Comparison of ENCODE assay signal across 18 cellular contexts in the genomic region with DNA sequence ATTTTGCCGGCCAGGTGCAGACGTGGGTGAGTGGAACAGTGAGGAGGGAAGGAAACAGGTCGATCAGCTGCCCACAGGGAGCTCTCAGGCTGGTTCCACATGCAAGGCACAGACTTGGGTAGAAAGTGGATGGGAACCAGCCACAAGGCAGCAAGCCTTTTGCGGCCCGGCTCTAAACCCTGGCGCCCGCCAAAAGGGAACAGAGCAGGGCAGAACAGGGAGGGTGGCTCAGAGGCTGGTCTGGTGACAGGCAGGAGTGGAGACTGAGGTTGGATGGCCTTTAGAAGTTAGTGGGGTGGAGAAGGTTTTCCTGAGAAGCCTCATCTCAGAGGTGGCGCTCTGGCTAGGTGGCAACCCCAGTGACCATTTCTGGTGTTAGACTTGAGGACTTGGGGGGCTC. TPM values are rescaled to one million over a fixed set of nuclear protein-coding genes. Genes with fewer than 3 reads are reported as not detected.
DNase-seq lines count a peak whose midpoint lies in the region; ATAC-seq, FAIRE-seq and TF ChIP-seq lines count a peak whose summit lies in the region.
"Had no signal": no experiment of that assay in that cellular context is flagged by ENCODE, and none has a peak within 500 bp of the region (broad histone marks: within the 10 kb centered on the region; RNA-seq: fewer than 3 reads in every experiment).

No MANE protein-coding gene starts in this region.

- WGBS in HepG2 (ENCODE audit: low lambda C conversion rate) = 98% methylated on average over 8 of the region's 8 CpGs
- WGBS in right lobe of liver (ENCODE audit: insufficient coverage, low coverage, low lambda C conversion rate, missing lambda C conversion rate) = 92% methylated on average over 7 of the region's 8 CpGs

- DNase-seq in HepG2 (ENCODE audit: low spot score) (no peak), right lobe of liver (no peak), upper lobe of right lung (no peak), activated gamma-delta T cell treated with Interleukin-2 at 50 U/mL for 16 hours (no peak), NCI-H1092 (lab: John Stamatoyannopoulos, UW) (no peak)
- DNase-seq: endodermal cell, heart left ventricle, NCI-H1436, NCI-H2171 treated with DMSO at 0.1 percent for 48 hours, NCI-H748 treated with DMSO at 0.1 percent for 48 hours had no signal

- H3K79me2 ChIP-seq in HepG2 (ENCODE audit: insufficient read depth, low read length) = peaks cover 16% of the 10 kb centered on the region

- H3K4me3 Mint-ChIP-seq in activated T-helper 17 cell treated with anti-CD3 and anti-CD28 coated beads, Interleukin-2, amount 50 U/mL, for 72 hours = peak overlapping the region; percentile 80
- H3K4me3 Mint-ChIP-seq: endodermal cell, memory B cell, neural crest cell had no signal

- no peak overlapping the region for H3K9ac ChIP-seq in HepG2 (ENCODE audit: insufficient read depth, low read depth, low read length)
- peak overlapping the region in 1 of 2 donors; percentile 73 for H3K9ac ChIP-seq in mucosa of rectum (ENCODE audit: low read depth in 1 of 2, low read length in 2 of 2)

- no peak for FAIRE-seq in HepG2 (lab: Jason Lieb, UNC)
- FAIRE-seq: islet of Langerhans, RCC 7860 had no signal

- no peak for TF ChIP-seq EP300 in HepG2 (IDR thresholded peaks at IDR 0.05; ENCODE audit: low read depth in 2 of 2, low read length in 2 of 2)
- TF ChIP-seq EP300 in HepG2 (CRISPR knock-in tag; IDR thresholded peaks at IDR 0.05; ENCODE audit: borderline replicate concordance) = no peak

- no peak overlapping the region for H3K4me2 ChIP-seq in HepG2 (ENCODE audit: low read depth, low read length)

- CTCF ChIA-PET in HepG2 (lab: Yijun Ruan, JAX; ENCODE audit: low intra/inter-chr PET ratio, low total read pairs) = no interaction called here

- H3K27ac ChIP-seq in HepG2 (ENCODE audit: extremely low read length, insufficient read depth, low read length) = no peak overlapping the region
- H3K27ac ChIP-seq in right lobe of liver = no peak overlapping the region
- H3K27ac ChIP-seq in mucosa of rectum (ENCODE audit: low read depth in 2 of 2, low read length in 2 of 2) = peak overlapping the region; percentile 83 to 86
- peak overlapping the region; percentile 51 for H3K27ac ChIP-seq in upper lobe of right lung
- H3K27ac ChIP-seq: ascending aorta had no signal

- BruUV-seq in HepG2 (replicated peaks; lab: Mats Ljungman, UMichigan) = no TSS peak

- H3K9me3 Mint-ChIP-seq in activated T-helper 17 cell treated with anti-CD3 and anti-CD28 coated beads, Interleukin-2, amount 50 U/mL, for 72 hours = no peaks in the 10 kb centered on the region
- H3K9me3 Mint-ChIP-seq: endodermal cell, memory B cell, neural crest cell had no signal

- TF ChIP-seq POLR2A in HepG2 (IDR thresholded peaks at IDR 0.05; ENCODE audit: insufficient read depth in 1 of 2, low read depth in 2 of 2, low read length in 2 of 2) (no peak), right lobe of liver (IDR thresholded peaks at IDR 0.05) (no peak)

- TF ChIP-seq CTCF in HepG2 (CRISPR knock-in tag; IDR thresholded peaks at IDR 0.05) (no peak), right lobe of liver (IDR thresholded peaks at IDR 0.05) (no peak), upper lobe of right lung (IDR thresholded peaks at IDR 0.05) (no peak)

- no peak overlapping the region for H3K4me3 ChIP-seq in HepG2 (replicated peaks in 1 of 3; ENCODE audit: insufficient read depth in 1 of 3, low read depth in 2 of 3, low read length in 3 of 3)
- no peak overlapping the region for H3K4me3 ChIP-seq in right lobe of liver
- H3K4me3 ChIP-seq in mucosa of rectum (ENCODE audit: low read length in 2 of 2) = no peak overlapping the region
- H3K4me3 ChIP-seq in upper lobe of right lung = no peak overlapping the region
- H3K4me3 ChIP-seq: ascending aorta, heart left ventricle had no signal

- H2AFZ ChIP-seq in HepG2 (ENCODE audit: low read length) = no peak overlapping the region

- H3K9me3 ChIP-seq in HepG2 (ENCODE audit: low read length) = no peaks in the 10 kb centered on the region
- H3K9me3 ChIP-seq in right lobe of liver = no peaks in the 10 kb centered on the region
- no peaks in the 10 kb centered on the region for H3K9me3 ChIP-seq in mucosa of rectum (ENCODE audit: control insufficient read depth in 2 of 2, low read length in 2 of 2)
- no peaks in the 10 kb centered on the region for H3K9me3 ChIP-seq in upper lobe of right lung
- H3K9me3 ChIP-seq: ascending aorta, heart left ventricle had no signal

- TF ChIP-seq RAD21 in HepG2 (CRISPR knock-in tag; IDR thresholded peaks at IDR 0.05) = no peak

- ATAC-seq in HepG2 (no peak), right lobe of liver (no peak), upper lobe of right lung (no peak), HG02981 (IDR thresholded peaks at IDR 0.05; ENCODE audit: unreplicated experiment) (no peak)
- ATAC-seq in activated T-helper 17 cell treated with anti-CD3 and anti-CD28 coated beads, Interleukin-2, amount 50 U/mL, for 72 hours (replicated peaks) = no peak

- in situ Hi-C loops in HepG2 (cut with HindIII; ENCODE audit: extremely low pct_ligation_motif_present, low pct_unique_long_range_greater_than_20kb) = no loop called here

- intact Hi-C loops in HepG2 (cut with micrococcal nuclease; ENCODE audit: unreplicated experiment) (no loop called here), right lobe of liver (cut with DNase I) (no loop called here), upper lobe of right lung (cut with DNase I) (no loop called here)

- no peaks in the 10 kb centered on the region for H3K36me3 Mint-ChIP-seq in activated T-helper 17 cell treated with anti-CD3 and anti-CD28 coated beads, Interleukin-2, amount 50 U/mL, for 72 hours (ENCODE audit: low read depth)

- peaks cover 2% of the 10 kb centered on the region; the same call in 1 of the 2 replicates for H4K20me1 ChIP-seq in HepG2 (ENCODE audit: insufficient read depth, low read length)

- H3K27me3 Mint-ChIP-seq in activated T-helper 17 cell treated with anti-CD3 and anti-CD28 coated beads, Interleukin-2, amount 50 U/mL, for 72 hours = no peaks in the 10 kb centered on the region
- H3K27me3 Mint-ChIP-seq: memory B cell had no signal

- H3K4me1 ChIP-seq in HepG2 (ENCODE audit: insufficient read depth, low read length) (peaks cover 44% of the 10 kb centered on the region), right lobe of liver (peaks cover 0 to 21% (median 0%) of the 10 kb centered on the region in 4 donors), mucosa of rectum (ENCODE audit: control insufficient read depth in 2 of 2, insufficient read depth in 2 of 2, low read length in 2 of 2) (peaks cover 47 to 64% of the 10 kb centered on the region in 2 donors), upper lobe of right lung (peaks cover 11% of the 10 kb centered on the region)
- H3K4me1 ChIP-seq: ascending aorta had no signal

- H3K27me3 ChIP-seq in HepG2 (ENCODE audit: control insufficient read depth in 1 of 2, insufficient read depth in 2 of 2, low read length in 2 of 2) (no peaks in the 10 kb centered on the region), right lobe of liver (no peaks in the 10 kb centered on the region), mucosa of rectum (ENCODE audit: control insufficient read depth in 2 of 2, insufficient read depth in 2 of 2, low read length in 2 of 2) (no peaks in the 10 kb centered on the region), upper lobe of right lung (no peaks in the 10 kb centered on the region)
- H3K27me3 ChIP-seq: ascending aorta, heart left ventricle had no signal

- H3K27ac Mint-ChIP-seq in activated T-helper 17 cell treated with anti-CD3 and anti-CD28 coated beads, Interleukin-2, amount 50 U/mL, for 72 hours = peak overlapping the region; percentile 94

- peaks cover 5 to 21% of the 10 kb centered on the region in 2 experiments; a peak in 4 of 5 replicates for H3K36me3 ChIP-seq in HepG2 (replicated peaks in 1 of 2; ENCODE audit: control insufficient read depth in 1 of 2, insufficient read depth in 2 of 2, low read length in 2 of 2)
- H3K36me3 ChIP-seq in right lobe of liver = peaks cover 0 to 11% (median 1%) of the 10 kb centered on the region in 4 donors
- peaks cover 11 to 17% of the 10 kb centered on the region in 2 donors for H3K36me3 ChIP-seq in mucosa of rectum (ENCODE audit: control insufficient read depth in 2 of 2, insufficient read depth in 2 of 2, low read length in 2 of 2)
- H3K36me3 ChIP-seq in upper lobe of right lung = peaks cover 6% of the 10 kb centered on the region
- H3K36me3 ChIP-seq: heart left ventricle had no signal

- POLR2A ChIA-PET in HepG2 (lab: Yijun Ruan, JAX) = interaction anchor here (1.0 to 1.5 kb wide), 3 partner anchors 9 to 13 kb away, joined by 3 to 6 read pairs (median 6); partner anchors contain the start of gene LLGL2

- H3K4me1 Mint-ChIP-seq in activated T-helper 17 cell treated with anti-CD3 and anti-CD28 coated beads, Interleukin-2, amount 50 U/mL, for 72 hours = peaks cover 9% of the 10 kb centered on the region

RNA-seq across cellular contexts. Expression of gene LLGL2, which starts 10.4 kb away (rescaled TPM):
- 53.9 and 86.7 TPM in 2 replicates for total RNA-seq in HepG2 (2016; rRNA removed; fragmentation: Illumina TruSeq; extraction: Trizol)
- 27.2 and 32.8 TPM in 2 replicates for total RNA-seq in HepG2 (2016; cell fraction: cytosol; rRNA removed; fragmentation: Illumina TruSeq; extraction: Trizol; ENCODE audit: low read depth)
- 51.9 and 87.2 TPM in 2 replicates for total RNA-seq in HepG2 (2016; cell fraction: insoluble cytoplasmic fraction; rRNA removed; fragmentation: Illumina TruSeq; extraction: Trizol)
- 45.8 and 50.7 TPM in 2 replicates for total RNA-seq in HepG2 (2016; cell fraction: membrane; rRNA removed; fragmentation: Illumina TruSeq; extraction: Trizol)
- 72.1 and 85.8 TPM in 2 replicates for total RNA-seq in HepG2 (2016; cell fraction: nucleus; rRNA removed; fragmentation: Illumina TruSeq; extraction: Trizol)
- 83.0 and 109 TPM in 2 replicates for polyA plus RNA-seq in HepG2 (2011; rRNA removed)
- polyA plus RNA-seq in HepG2 (2011; cell fraction: cytosol; rRNA removed) = 40.2 and 67.1 TPM in 2 replicates
- polyA plus RNA-seq in HepG2 (2011; cell fraction: nucleus; rRNA removed) = 384 and 448 TPM in 2 replicates
- polyA plus RNA-seq in HepG2 (2012) = 33.3 and 59.5 TPM in 2 replicates
- polyA plus RNA-seq in HepG2 (2016; cell fraction: cytosol; fragmentation: Illumina TruSeq; extraction: Trizol; ENCODE audit: low read depth) = 23.2 and 28.1 TPM in 2 replicates
- polyA plus RNA-seq in HepG2 (2016; cell fraction: insoluble cytoplasmic fraction; fragmentation: Illumina TruSeq; extraction: Trizol; ENCODE audit: low read depth) = 41.6 and 52.9 TPM in 2 replicates
- 32.5 and 33.0 TPM in 2 replicates for polyA plus RNA-seq in HepG2 (2016; cell fraction: membrane; fragmentation: Illumina TruSeq; extraction: Trizol; ENCODE audit: low read depth)
- 204 and 230 TPM in 2 replicates for polyA plus RNA-seq in HepG2 (2016; cell fraction: nucleus; fragmentation: Illumina TruSeq; extraction: Trizol; ENCODE audit: insufficient read depth, low read depth)
- polyA minus RNA-seq in HepG2 (2011; rRNA and poly(A)+ RNA removed; ENCODE audit: low replicate concordance) = 30.9 and 126 TPM in 2 replicates
- polyA minus RNA-seq in HepG2 (2011; cell fraction: cytosol; rRNA and poly(A)+ RNA removed) = 30.6 and 31.7 TPM in 2 replicates
- 79.4 and 86.0 TPM in 2 replicates for polyA minus RNA-seq in HepG2 (2011; cell fraction: nucleus; rRNA and poly(A)+ RNA removed)
- 10 to 100 TPM; 32.8 to 71.4 (median 44.6) TPM for total RNA-seq in right lobe of liver
- 10 to 100 TPM; 16.7 to 24.1 TPM for total RNA-seq in activated T-helper 17 cell treated with anti-CD3 and anti-CD28 coated beads, Interleukin-2, amount 50 U/mL, for 72 hours
- total RNA-seq in upper lobe of right lung = 133 TPM

RNA-seq across cellular contexts. Expression of gene TSEN54, which starts 19.5 kb away (rescaled TPM):
- total RNA-seq in HepG2 (2016; rRNA removed; fragmentation: Illumina TruSeq; extraction: Trizol) = 43.6 and 62.9 TPM in 2 replicates
- 20.6 and 23.0 TPM in 2 replicates for total RNA-seq in HepG2 (2016; cell fraction: cytosol; rRNA removed; fragmentation: Illumina TruSeq; extraction: Trizol; ENCODE audit: low read depth)
- total RNA-seq in HepG2 (2016; cell fraction: insoluble cytoplasmic fraction; rRNA removed; fragmentation: Illumina TruSeq; extraction: Trizol) = 44.0 and 64.1 TPM in 2 replicates
- 44.5 and 45.0 TPM in 2 replicates for total RNA-seq in HepG2 (2016; cell fraction: membrane; rRNA removed; fragmentation: Illumina TruSeq; extraction: Trizol)
- total RNA-seq in HepG2 (2016; cell fraction: nucleus; rRNA removed; fragmentation: Illumina TruSeq; extraction: Trizol) = 39.9 and 48.4 TPM in 2 replicates
- 63.3 and 64.4 TPM in 2 replicates for polyA plus RNA-seq in HepG2 (2011; rRNA removed)
- polyA plus RNA-seq in HepG2 (2011; cell fraction: cytosol; rRNA removed) = 36.2 and 47.1 TPM in 2 replicates
- polyA plus RNA-seq in HepG2 (2011; cell fraction: nucleus; rRNA removed) = 87.7 and 89.1 TPM in 2 replicates
- polyA plus RNA-seq in HepG2 (2012) = 22.1 and 34.4 TPM in 2 replicates
- 20.4 and 20.5 TPM in 2 replicates for polyA plus RNA-seq in HepG2 (2016; cell fraction: cytosol; fragmentation: Illumina TruSeq; extraction: Trizol; ENCODE audit: low read depth)
- polyA plus RNA-seq in HepG2 (2016; cell fraction: insoluble cytoplasmic fraction; fragmentation: Illumina TruSeq; extraction: Trizol; ENCODE audit: low read depth) = 37.7 and 50.5 TPM in 2 replicates
- polyA plus RNA-seq in HepG2 (2016; cell fraction: membrane; fragmentation: Illumina TruSeq; extraction: Trizol; ENCODE audit: low read depth) = 30.9 and 35.9 TPM in 2 replicates
- 108 and 110 TPM in 2 replicates for polyA plus RNA-seq in HepG2 (2016; cell fraction: nucleus; fragmentation: Illumina TruSeq; extraction: Trizol; ENCODE audit: insufficient read depth, low read depth)
- polyA minus RNA-seq in HepG2 (2011; rRNA and poly(A)+ RNA removed; ENCODE audit: low replicate concordance) = 56.0 and 95.0 TPM in 2 replicates
- 11.3 and 14.0 TPM in 2 replicates for polyA minus RNA-seq in HepG2 (2011; cell fraction: cytosol; rRNA and poly(A)+ RNA removed)
- 13.9 and 15.5 TPM in 2 replicates for polyA minus RNA-seq in HepG2 (2011; cell fraction: nucleus; rRNA and poly(A)+ RNA removed)
- 10 to 100 TPM in 4 of 6 experiments, 1 to 10 TPM in 2; 8.5 to 13.6 (median 10.2) TPM for total RNA-seq in right lobe of liver
- total RNA-seq in activated T-helper 17 cell treated with anti-CD3 and anti-CD28 coated beads, Interleukin-2, amount 50 U/mL, for 72 hours = 10 to 100 TPM; 25.3 to 46.4 TPM
- 21.6 TPM for total RNA-seq in upper lobe of right lung

RNA-seq across cellular contexts. Expression of gene CASKIN2, which starts 20.5 kb away (rescaled TPM):
- 5.2 and 10.6 TPM in 2 replicates for total RNA-seq in HepG2 (2016; rRNA removed; fragmentation: Illumina TruSeq; extraction: Trizol)
- total RNA-seq in HepG2 (2016; cell fraction: cytosol; rRNA removed; fragmentation: Illumina TruSeq; extraction: Trizol; ENCODE audit: low read depth) = 1.5 and 1.8 TPM in 2 replicates
- total RNA-seq in HepG2 (2016; cell fraction: insoluble cytoplasmic fraction; rRNA removed; fragmentation: Illumina TruSeq; extraction: Trizol) = 4.9 and 7.5 TPM in 2 replicates
- total RNA-seq in HepG2 (2016; cell fraction: membrane; rRNA removed; fragmentation: Illumina TruSeq; extraction: Trizol) = 3.4 and 4.1 TPM in 2 replicates
- 6.8 and 8.0 TPM in 2 replicates for total RNA-seq in HepG2 (2016; cell fraction: nucleus; rRNA removed; fragmentation: Illumina TruSeq; extraction: Trizol)
- 6.8 and 7.8 TPM in 2 replicates for polyA plus RNA-seq in HepG2 (2011; rRNA removed)
- 1.9 and 2.2 TPM in 2 replicates for polyA plus RNA-seq in HepG2 (2011; cell fraction: cytosol; rRNA removed)
- polyA plus RNA-seq in HepG2 (2011; cell fraction: nucleus; rRNA removed) = 23.6 and 26.5 TPM in 2 replicates
- 6.2 and 9.6 TPM in 2 replicates for polyA plus RNA-seq in HepG2 (2012)
- polyA plus RNA-seq in HepG2 (2016; cell fraction: cytosol; fragmentation: Illumina TruSeq; extraction: Trizol; ENCODE audit: low read depth) = 0.61 and 0.68 TPM in 2 replicates
- polyA plus RNA-seq in HepG2 (2016; cell fraction: insoluble cytoplasmic fraction; fragmentation: Illumina TruSeq; extraction: Trizol; ENCODE audit: low read depth) = 4.4 and 7.0 TPM in 2 replicates
- 1.6 and 1.8 TPM in 2 replicates for polyA plus RNA-seq in HepG2 (2016; cell fraction: membrane; fragmentation: Illumina TruSeq; extraction: Trizol; ENCODE audit: low read depth)
- polyA plus RNA-seq in HepG2 (2016; cell fraction: nucleus; fragmentation: Illumina TruSeq; extraction: Trizol; ENCODE audit: insufficient read depth, low read depth) = 16.3 and 16.6 TPM in 2 replicates
- polyA minus RNA-seq in HepG2 (2011; rRNA and poly(A)+ RNA removed; ENCODE audit: low replicate concordance) = 11.8 and 14.9 TPM in 2 replicates
- 4.9 and 5.0 TPM in 2 replicates for polyA minus RNA-seq in HepG2 (2011; cell fraction: cytosol; rRNA and poly(A)+ RNA removed)
- polyA minus RNA-seq in HepG2 (2011; cell fraction: nucleus; rRNA and poly(A)+ RNA removed) = 17.0 and 20.4 TPM in 2 replicates
- 10 to 100 TPM in 4 of 6 experiments, 1 to 10 TPM in 2; 9.0 to 26.0 (median 12.0) TPM for total RNA-seq in right lobe of liver
- 1 to 10 TPM; 2.9 to 5.4 TPM for total RNA-seq in activated T-helper 17 cell treated with anti-CD3 and anti-CD28 coated beads, Interleukin-2, amount 50 U/mL, for 72 hours
- 101 TPM for total RNA-seq in upper lobe of right lung

RNA-seq across cellular contexts. Expression of gene MYO15B, which starts 51.7 kb away (rescaled TPM):
- total RNA-seq in HepG2 (2016; rRNA removed; fragmentation: Illumina TruSeq; extraction: Trizol) (1.9 and 2.8 TPM in 2 replicates), right lobe of liver (100 to 1,000 TPM in 1 of 6 experiments, 10 to 100 TPM in 5; 26.4 to 104 (median 52.9) TPM), upper lobe of right lung (193 TPM)
- total RNA-seq in HepG2 (2016; cell fraction: cytosol; rRNA removed; fragmentation: Illumina TruSeq; extraction: Trizol; ENCODE audit: low read depth) = 0.61 and 0.79 TPM in 2 replicates
- total RNA-seq in HepG2 (2016; cell fraction: insoluble cytoplasmic fraction; rRNA removed; fragmentation: Illumina TruSeq; extraction: Trizol) = 1.1 and 2.7 TPM in 2 replicates
- 0.83 and 1.2 TPM in 2 replicates for total RNA-seq in HepG2 (2016; cell fraction: membrane; rRNA removed; fragmentation: Illumina TruSeq; extraction: Trizol)
- total RNA-seq in HepG2 (2016; cell fraction: nucleus; rRNA removed; fragmentation: Illumina TruSeq; extraction: Trizol) = 3.0 and 3.8 TPM in 2 replicates
- polyA plus RNA-seq in HepG2 (2011; rRNA removed) = 8.1 and 11.2 TPM in 2 replicates
- polyA plus RNA-seq in HepG2 (2011; cell fraction: cytosol; rRNA removed) = 1.6 and 2.5 TPM in 2 replicates
- polyA plus RNA-seq in HepG2 (2011; cell fraction: nucleus; rRNA removed) = 122 and 144 TPM in 2 replicates
- polyA plus RNA-seq in HepG2 (2012) = 9.5 and 12.7 TPM in 2 replicates
- polyA plus RNA-seq in HepG2 (2016; cell fraction: cytosol; fragmentation: Illumina TruSeq; extraction: Trizol; ENCODE audit: low read depth) = 0.53 and 1.00 TPM in 2 replicates
- polyA plus RNA-seq in HepG2 (2016; cell fraction: insoluble cytoplasmic fraction; fragmentation: Illumina TruSeq; extraction: Trizol; ENCODE audit: low read depth) = 0.63 and 1.4 TPM in 2 replicates
- polyA plus RNA-seq in HepG2 (2016; cell fraction: membrane; fragmentation: Illumina TruSeq; extraction: Trizol; ENCODE audit: low read depth) = 0.49 and 0.86 TPM in 2 replicates
- 12.0 and 13.6 TPM in 2 replicates for polyA plus RNA-seq in HepG2 (2016; cell fraction: nucleus; fragmentation: Illumina TruSeq; extraction: Trizol; ENCODE audit: insufficient read depth, low read depth)
- 7.2 and 13.2 TPM in 2 replicates for polyA minus RNA-seq in HepG2 (2011; rRNA and poly(A)+ RNA removed; ENCODE audit: low replicate concordance)
- 3.0 and 6.8 TPM in 2 replicates for polyA minus RNA-seq in HepG2 (2011; cell fraction: cytosol; rRNA and poly(A)+ RNA removed)
- 16.5 and 25.7 TPM in 2 replicates for polyA minus RNA-seq in HepG2 (2011; cell fraction: nucleus; rRNA and poly(A)+ RNA removed)
- total RNA-seq in activated T-helper 17 cell treated with anti-CD3 and anti-CD28 coated beads, Interleukin-2, amount 50 U/mL, for 72 hours = 10 to 100 TPM; 10.2 to 44.5 TPM

Comparison
In these comparisons a context has a peak if more than half of its experiments do, and no peak if none do; other contexts are left out.
1. H3K27ac ChIP-seq: peak in mucosa of rectum (2 of 2) and upper lobe of right lung (single experiment); none in HepG2 (single experiment) and right lobe of liver (0 of 3).